In genomic region chr17:51604299-51605020, GRCh38 we compare ENCODE assay signal across 28 cellular contexts.
"Had no signal": no experiment of that assay in that cellular context is flagged by ENCODE, and none has a peak within 500 bp of the region (broad histone marks: within the 10 kb centered on the region; RNA-seq: fewer than 3 reads in every experiment).

No MANE protein-coding gene starts in this region.

- DNase-seq: colonic mucosa; cortex of kidney; dermis blood vessel endothelial cell; dorsolateral prefrontal cortex; effector CD4-positive, alpha-beta T cell; effector CD8-positive, alpha-beta T cell; effector memory CD4-positive, alpha-beta T cell; effector memory CD8-positive, alpha-beta T cell; endodermal cell; erythroblast; esophagus squamous epithelium; foreskin fibroblast; foreskin keratinocyte; foreskin melanocyte; gastrocnemius medialis; glutamatergic neuron; head of caudate nucleus; heart right ventricle had no signal

- H3K27me3 ChIP-seq: colonic mucosa, dorsolateral prefrontal cortex, esophagus muscularis mucosa, esophagus squamous epithelium, foreskin keratinocyte, gastrocnemius medialis, gastroesophageal sphincter, heart right ventricle had no signal

- FAIRE-seq: colon, endometrium, endothelial cell of umbilical vein, frontal cortex had no signal

- H3K9me3 ChIP-seq: colonic mucosa, esophagus muscularis mucosa, esophagus squamous epithelium, gastrocnemius medialis, gastroesophageal sphincter, heart right ventricle had no signal

- H3K4me3 ChIP-seq: colonic mucosa, coronary artery, dorsolateral prefrontal cortex, esophagus muscularis mucosa, esophagus squamous epithelium, gastrocnemius medialis, gastroesophageal sphincter, heart right ventricle had no signal

- H3K4me1 ChIP-seq: colonic mucosa, esophagus squamous epithelium, foreskin keratinocyte, gastrocnemius medialis, gastroesophageal sphincter had no signal

- H3K36me3 ChIP-seq: colonic mucosa, esophagus muscularis mucosa, esophagus squamous epithelium, gastrocnemius medialis, gastroesophageal sphincter, heart right ventricle had no signal

- H3K4me3 Mint-ChIP-seq: dendritic cell treated with granulocyte-macrophage colony-stimulating factor and Interleukin-4, amounts not matched to agents 40 ng/mL and 50 ng/mL, for 4 days; effector memory CD8-positive, alpha-beta T cell; endodermal cell had no signal

- ATAC-seq: effector memory CD8-positive, alpha-beta T cell; esophagus mucosa; foreskin keratinocyte; gastrocnemius medialis; gastroesophageal sphincter had no signal

- H3K9me3 Mint-ChIP-seq: dendritic cell treated with granulocyte-macrophage colony-stimulating factor and Interleukin-4, amounts not matched to agents 40 ng/mL and 50 ng/mL, for 4 days; effector memory CD8-positive, alpha-beta T cell; endodermal cell had no signal

- H3K27ac ChIP-seq: colonic mucosa, coronary artery, dorsolateral prefrontal cortex, epithelial cell of prostate, esophagus muscularis mucosa, esophagus squamous epithelium, foreskin keratinocyte, gastrocnemius medialis, gastroesophageal sphincter, heart right ventricle had no signal

- H3K27ac Mint-ChIP-seq: dendritic cell treated with granulocyte-macrophage colony-stimulating factor and Interleukin-4, amounts not matched to agents 40 ng/mL and 50 ng/mL, for 4 days; effector memory CD8-positive, alpha-beta T cell; endodermal cell had no signal
